Comparison of ENCODE assay signal across 24 cellular contexts in the genomic region with DNA sequence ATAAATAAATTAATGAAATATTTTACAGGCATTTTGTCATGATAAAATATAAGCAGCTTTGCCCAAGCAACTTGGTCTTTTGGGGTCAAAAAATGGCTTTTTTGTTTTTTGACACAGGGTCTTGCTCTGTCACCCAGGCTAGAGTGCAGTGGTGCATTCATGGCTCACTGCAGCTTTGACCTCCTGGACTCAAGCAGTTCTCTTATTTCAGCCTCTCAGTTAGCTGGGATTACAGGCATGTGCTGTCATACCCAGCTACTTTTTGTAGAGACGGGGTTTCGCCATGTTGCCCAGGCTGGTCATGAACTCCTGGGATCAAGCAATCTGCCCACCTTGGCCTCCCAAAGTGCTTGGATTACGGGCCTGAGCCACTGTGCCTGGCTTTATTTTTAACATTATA.
A peak's percentile ranks its signal among the peaks of the same experiment; 100 is the strongest.
DNase-seq lines count a peak whose midpoint lies in the region; ATAC-seq and TF ChIP-seq lines count a peak whose summit lies in the region.
"Had no signal": no experiment of that assay in that cellular context is flagged by ENCODE, and none has a peak within 500 bp of the region (broad histone marks: within the 10 kb centered on the region; RNA-seq: fewer than 3 reads in every experiment).

No MANE protein-coding gene starts in this region.

- peak; percentile 13 for DNase-seq in choroid plexus epithelial cell (ENCODE audit: low read depth)
- DNase-seq in iris pigment epithelial cell (ENCODE audit: low read depth): peak; percentile 20
- peak; percentile 25 for DNase-seq in nephron progenitor cell
- DNase-seq in NCI-H69 (lab: John Stamatoyannopoulos, UW): no peak
- DNase-seq: 8988T; ACHN; BE2C; C1 segment of cervical spinal cord; CD4-positive, alpha-beta memory T cell; CD4-positive, CD25-positive, alpha-beta regulatory T cell; CD8-positive, alpha-beta memory T cell; COR-L47; DMS 273 treated with DMSO at 0.1 percent for 48 hours; DMS153; DMS53; DMS79; DND-41; EL; GDM1 had no signal

- peaks cover 6% of the 10 kb centered on the region for H3K4me1 Mint-ChIP-seq in nephron progenitor cell
- H3K4me1 Mint-ChIP-seq: CD14-positive monocyte had no signal

- H3K4me3 ChIP-seq in choroid plexus epithelial cell (ENCODE audit: low read depth, low read length): no peak overlapping the region
- H3K4me3 ChIP-seq: BLaER1, GM12878 had no signal

- ATAC-seq in GM18861 (IDR thresholded peaks at IDR 0.05; ENCODE audit: unreplicated experiment) (no peak), HG03175 (IDR thresholded peaks at IDR 0.05; ENCODE audit: unreplicated experiment) (no peak)
- ATAC-seq: GM12878 had no signal

- TF ChIP-seq CTCF in choroid plexus epithelial cell (conservative IDR thresholded peaks at IDR 0.05; ENCODE audit: low read depth, low read length) (no peak), nephron progenitor cell (IDR thresholded peaks at IDR 0.05) (no peak)

- peaks cover 51% of the 10 kb centered on the region for H3K36me3 Mint-ChIP-seq in nephron progenitor cell (ENCODE audit: low read depth)
- H3K36me3 Mint-ChIP-seq: CD14-positive monocyte had no signal

- H3K9me3 Mint-ChIP-seq in nephron progenitor cell: no peaks in the 10 kb centered on the region
- H3K9me3 Mint-ChIP-seq: CD14-positive monocyte; CD4-positive, alpha-beta memory T cell; CD4-positive, CD25-positive, alpha-beta regulatory T cell; CD8-positive, alpha-beta memory T cell had no signal

- H3K27me3 Mint-ChIP-seq in nephron progenitor cell (ENCODE audit: low read depth, poor library complexity): no peaks in the 10 kb centered on the region
- H3K27me3 Mint-ChIP-seq: CD4-positive, alpha-beta memory T cell; CD4-positive, CD25-positive, alpha-beta regulatory T cell; CD8-positive, alpha-beta memory T cell had no signal

- H3K27ac Mint-ChIP-seq in nephron progenitor cell: no peak overlapping the region
- H3K27ac Mint-ChIP-seq: CD8-positive, alpha-beta memory T cell had no signal

- no peak overlapping the region for H3K4me3 Mint-ChIP-seq in nephron progenitor cell
- H3K4me3 Mint-ChIP-seq: CD14-positive monocyte; CD4-positive, alpha-beta memory T cell; CD4-positive, CD25-positive, alpha-beta regulatory T cell; CD8-positive, alpha-beta memory T cell had no signal
